Comparison of ENCODE assay signal across 8 cellular contexts in the genomic region with DNA sequence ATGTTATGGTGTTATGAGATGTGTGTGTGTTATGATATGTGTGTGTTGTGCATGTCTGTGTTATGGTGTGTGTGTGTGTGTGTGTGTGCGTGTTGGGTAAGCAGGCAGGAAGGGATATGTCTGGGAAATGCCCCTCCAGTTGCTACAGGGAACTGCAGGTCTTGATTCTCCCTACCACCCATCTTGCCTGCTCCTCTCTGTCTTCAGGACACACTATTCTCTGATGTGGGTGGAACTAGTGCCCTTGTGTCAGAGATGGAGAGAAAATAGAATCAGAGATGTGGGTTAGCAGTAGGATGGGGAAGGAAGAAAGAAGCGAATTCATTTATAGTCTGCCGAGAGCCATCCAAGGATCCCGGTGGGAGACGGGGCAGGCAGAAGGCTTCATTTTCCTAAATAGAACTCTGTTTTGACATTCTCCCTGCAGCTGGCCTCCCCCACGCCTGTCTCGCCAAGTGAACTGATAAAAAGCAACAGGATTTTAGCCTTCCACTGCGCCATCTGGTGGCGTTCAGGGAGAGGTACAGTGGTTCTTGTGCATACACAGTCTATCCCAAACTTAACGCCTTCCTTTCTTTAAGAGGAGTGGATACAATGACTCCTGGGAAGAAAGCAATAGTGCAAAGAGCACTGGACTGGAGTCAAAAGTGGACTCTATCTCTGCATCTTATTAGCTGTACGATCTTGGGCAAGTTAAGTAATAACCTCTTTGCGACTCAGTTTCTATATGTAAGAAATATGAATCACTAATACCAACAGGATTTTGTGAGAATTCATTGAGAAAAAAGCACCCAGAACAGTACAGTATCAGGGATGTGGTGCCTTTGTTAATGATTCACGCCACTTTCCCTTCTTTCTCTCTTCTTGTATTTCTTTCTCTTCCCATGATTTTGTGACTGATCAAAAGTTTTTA. TPM values are rescaled to one million over a fixed set of nuclear protein-coding genes. Genes with fewer than 3 reads are reported as not detected.
DNase-seq lines count a peak whose midpoint lies in the region; ATAC-seq and TF ChIP-seq lines count a peak whose summit lies in the region.

No MANE protein-coding gene starts in this region.

- H3K27ac ChIP-seq in right lobe of liver: no peak overlapping the region

- no peak overlapping the region for H3K4me3 ChIP-seq in right lobe of liver

- H3K27me3 ChIP-seq in right lobe of liver: no peaks in the 10 kb centered on the region

- no peaks in the 10 kb centered on the region for H3K9me3 ChIP-seq in right lobe of liver

- intact Hi-C loops in right lobe of liver (cut with DNase I): loop anchor here in 1 of 2 donors (10.0 kb wide), 1 partner anchor 93 kb away; no protein-coding TSS in a partner anchor

- no peak for TF ChIP-seq POLR2A in right lobe of liver (IDR thresholded peaks at IDR 0.05)

- 9% methylated on average over 13 of the region's 13 CpGs for WGBS in right lobe of liver (ENCODE audit: insufficient coverage, low coverage, low lambda C conversion rate, missing lambda C conversion rate)

- ATAC-seq in GM18873 (IDR thresholded peaks at IDR 0.05; ENCODE audit: low FRiP score, unreplicated experiment) (peak; percentile 57), HG03280 (IDR thresholded peaks at IDR 0.05; ENCODE audit: unreplicated experiment) (peak; percentile 78), right lobe of liver (peak; percentile 88 to 92 (median 90))

- DNase-seq in AG09319 (ENCODE audit: extremely low read depth, low read depth): peak; percentile 53
- peak; percentile 65 for DNase-seq in NCI-H446 treated with DMSO at 0.1 percent for 48 hours (lab: John Stamatoyannopoulos, UW)
- peak; percentile 42 to 52 for DNase-seq in activated CD4-positive, alpha-beta T cell treated with anti-CD3 and anti-CD28 coated beads for 24 hours (ENCODE audit: low read depth in 2 of 2)
- peak; percentile 75 for DNase-seq in cerebellum (ENCODE audit: low spot score)
- peak; percentile 75 to 82 (median 78) for DNase-seq in right lobe of liver
- DNase-seq in stimulated activated CD4-positive, alpha-beta T cell treated with anti-CD3 and anti-CD28 coated beads, TNF-alpha, amount 100 ng/mL, for 1 hour (ENCODE audit: low read depth in 3 of 3, low spot score in 1 of 3): peak; percentile 35 to 48 (median 37)

- no peaks in the 10 kb centered on the region for H3K36me3 ChIP-seq in right lobe of liver

- peaks cover 0 to 3% (median 0%) of the 10 kb centered on the region in 4 donors for H3K4me1 ChIP-seq in right lobe of liver

- peak; percentile 94 for TF ChIP-seq CTCF in AG09319 (IDR thresholded peaks at IDR 0.05; ENCODE audit: low read depth, low read length)
- TF ChIP-seq CTCF in right lobe of liver (IDR thresholded peaks at IDR 0.05): peak; percentile 85 to 95 (median 94)

RNA-seq across cellular contexts. Expression of a gene that starts 14.1 kb away (rescaled TPM):
- total RNA-seq in cerebellum (9.3 TPM), right lobe of liver (100 to 1,000 TPM; 105 to 125 (median 114) TPM)

Comparison
In these comparisons a context has a peak if more than half of its experiments do, and no peak if none do; other contexts are left out.
1. RNA of a gene that starts 14.1 kb away (total RNA-seq): 105 to 125 TPM in right lobe of liver; 9.3 TPM in cerebellum (single experiment); every median in the first group is over 10 times any median in the second.
2. Peak in every context shown above with its lines, with median percentiles within 50 percentile points of each other: DNase-seq and ATAC-seq.